12 cellular contexts compared by ENCODE assay signal in the genomic region with DNA sequence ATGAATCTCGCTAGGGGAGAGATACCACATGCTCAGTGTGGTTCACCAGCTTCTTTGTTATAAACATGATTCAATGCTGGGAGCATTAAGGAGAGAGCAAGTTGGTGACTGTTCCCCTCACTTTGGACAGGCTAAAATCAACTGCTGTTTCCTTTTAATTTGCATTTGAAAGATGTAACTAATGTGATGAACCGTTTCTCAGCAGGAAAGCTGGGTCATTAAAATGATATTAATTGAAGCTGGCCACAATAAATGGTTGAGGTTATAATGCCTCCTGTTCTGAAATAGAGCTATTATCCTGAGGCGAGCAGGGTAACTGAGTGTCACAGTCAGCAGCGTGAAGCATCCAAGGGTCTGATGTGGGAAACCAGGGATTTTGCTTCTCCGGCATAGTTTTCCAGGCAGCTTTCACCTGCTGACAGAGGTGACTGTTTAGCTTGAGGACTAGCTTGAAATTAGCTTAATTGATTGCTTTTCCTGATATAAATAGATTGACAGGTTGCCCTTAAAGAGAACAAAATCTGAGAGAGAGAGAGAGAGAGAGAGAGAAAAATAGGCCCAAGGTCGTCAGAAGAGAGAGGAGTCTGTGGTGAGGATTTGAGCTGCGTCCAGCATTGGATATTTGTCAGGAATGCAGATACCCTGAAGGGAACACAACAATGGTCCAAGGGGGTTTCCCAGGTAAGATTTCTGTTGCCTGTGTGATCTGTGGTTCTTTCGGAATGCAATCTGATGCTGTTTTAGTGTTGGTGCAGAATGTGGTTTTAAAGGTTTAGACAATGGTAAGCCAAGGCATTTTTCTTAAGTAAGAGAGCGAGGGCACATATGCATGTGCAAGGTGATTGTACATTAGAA.
DNase-seq lines count a peak whose midpoint lies in the region; ATAC-seq and TF ChIP-seq lines count a peak whose summit lies in the region.
"Had no signal": no experiment of that assay in that cellular context is flagged by ENCODE, and none has a peak within 500 bp of the region (broad histone marks: within the 10 kb centered on the region; RNA-seq: fewer than 3 reads in every experiment).

No MANE protein-coding gene starts in this region.

- ATAC-seq in GM23338 (peak; percentile 80), HG03159 (IDR thresholded peaks at IDR 0.05; ENCODE audit: unreplicated experiment) (no peak)
- ATAC-seq: GM12878 had no signal

- H3F3A ChIP-seq in GM23338 (replicated peaks; ENCODE audit: low read depth): no peaks in the 10 kb centered on the region

- WGBS in endodermal cell (ENCODE audit: insufficient coverage in 1 of 2, insufficient read length in 1 of 2), 2 experiments: 33 to 40% methylated on average over 7 to 9 of the region's 9 CpGs

- no peaks in the 10 kb centered on the region for H3K9me2 ChIP-seq in GM23338 (ENCODE audit: insufficient read depth)

- H4K20me1 ChIP-seq in GM23338 (replicated peaks; ENCODE audit: insufficient read depth): no peaks in the 10 kb centered on the region

- no peak overlapping the region for H2AFZ ChIP-seq in GM23338

- peak overlapping the region; percentile 39 for H3K4me2 ChIP-seq in GM23338

- H3K36me3 ChIP-seq in GM23338 (ENCODE audit: insufficient read depth): no peaks in the 10 kb centered on the region
- no peaks in the 10 kb centered on the region for H3K36me3 ChIP-seq in NT2/D1 (ENCODE audit: insufficient read depth, insufficient read length, low read length)
- no peaks in the 10 kb centered on the region for H3K36me3 ChIP-seq in endodermal cell (ENCODE audit: control insufficient read depth, insufficient read depth, low read length)

- H3K4me1 Mint-ChIP-seq in GM23338 (peaks cover 48% of the 10 kb centered on the region), endodermal cell (peaks cover 22% of the 10 kb centered on the region), nephron (peaks cover 17% of the 10 kb centered on the region)
- H3K4me1 Mint-ChIP-seq: activated CD4-positive, alpha-beta T cell treated with anti-CD3 and anti-CD28 coated beads, Interleukin-2, amount 10 ng/mL, durations not matched to agents 24 days and 14 days had no signal

- peak; percentile 83 for DNase-seq in GM23338 (ENCODE audit: low spot score)
- peak; percentile 62 for DNase-seq in NT2/D1 (ENCODE audit: low read depth, low spot score)
- peak; percentile 72 for DNase-seq in endodermal cell
- no peak for DNase-seq in putamen (ENCODE audit: low spot score)
- no peak for DNase-seq in GDM1 (lab: John Stamatoyannopoulos, UW)
- no peak for DNase-seq in stimulated activated CD4-positive, alpha-beta T cell treated with anti-CD3 and anti-CD28 coated beads, Interleukin-12 subunit alpha, Interleukin-12 subunit beta, amount 100 ng/mL, for 4 hours
- DNase-seq: activated CD4-positive, alpha-beta T cell treated with anti-CD3 and anti-CD28 coated beads, Interleukin-2, amount 10 ng/mL, durations not matched to agents 24 days and 14 days; stimulated activated CD4-positive, alpha-beta T cell treated with anti-CD3 and anti-CD28 coated beads, Interleukin-4, amount 100 ng/mL, for 4 hours had no signal

- H3K79me2 ChIP-seq in GM23338 (replicated peaks; ENCODE audit: insufficient read depth): no peaks in the 10 kb centered on the region

- no peaks in the 10 kb centered on the region for H3K27me3 Mint-ChIP-seq in GM23338 (ENCODE audit: insufficient read depth, low read depth, poor library complexity)
- H3K27me3 Mint-ChIP-seq in endodermal cell (ENCODE audit: insufficient read depth): no peaks in the 10 kb centered on the region
- H3K27me3 Mint-ChIP-seq in nephron (ENCODE audit: low read depth): no peaks in the 10 kb centered on the region
- H3K27me3 Mint-ChIP-seq: activated CD4-positive, alpha-beta T cell treated with anti-CD3 and anti-CD28 coated beads, Interleukin-2, amount 10 ng/mL, durations not matched to agents 24 days and 14 days had no signal

- H3K27ac ChIP-seq in GM23338 (ENCODE audit: low read depth): peak overlapping the region; percentile 94
- peak overlapping the region; percentile 48 for H3K27ac ChIP-seq in endodermal cell (ENCODE audit: low read depth, low read length)
- H3K27ac ChIP-seq: C4-2B had no signal

- peak overlapping the region; percentile 95 for H3K27ac Mint-ChIP-seq in GM23338
- H3K27ac Mint-ChIP-seq in endodermal cell: peak overlapping the region; percentile 64
- H3K27ac Mint-ChIP-seq in nephron: peak overlapping the region; percentile 43 to 60 (median 48)
- H3K27ac Mint-ChIP-seq: activated CD4-positive, alpha-beta T cell treated with anti-CD3 and anti-CD28 coated beads, Interleukin-2, amount 10 ng/mL, durations not matched to agents 24 days and 14 days had no signal

- H3K9me3 ChIP-seq in NT2/D1 (ENCODE audit: insufficient read depth, low read length) (no peaks in the 10 kb centered on the region), endodermal cell (ENCODE audit: control insufficient read depth, low read length) (no peaks in the 10 kb centered on the region)

- H3K9me3 Mint-ChIP-seq in GM23338: no peaks in the 10 kb centered on the region
- no peaks in the 10 kb centered on the region for H3K9me3 Mint-ChIP-seq in endodermal cell
- H3K9me3 Mint-ChIP-seq in nephron: no peaks in the 10 kb centered on the region
- H3K9me3 Mint-ChIP-seq: activated CD4-positive, alpha-beta T cell treated with anti-CD3 and anti-CD28 coated beads, Interleukin-2, amount 10 ng/mL, durations not matched to agents 24 days and 14 days had no signal

- TF ChIP-seq CTCF in GM23338 (conservative IDR thresholded peaks at IDR 0.05; ENCODE audit: low read depth in 2 of 2) (no peak), endodermal cell (conservative IDR thresholded peaks at IDR 0.05) (no peak), nephron (IDR thresholded peaks at IDR 0.05; ENCODE audit: unreplicated experiment in 3 of 3) (no peak)

- no peak overlapping the region for H3K9ac ChIP-seq in NT2/D1 (ENCODE audit: insufficient read length, low read depth)
- H3K9ac ChIP-seq in endodermal cell (ENCODE audit: extremely low read depth, low read length, poor library complexity, severe bottlenecking): no peak overlapping the region

- H3K36me3 Mint-ChIP-seq in GM23338 (ENCODE audit: low read depth) (no peaks in the 10 kb centered on the region; the same call in 2 of the 3 replicates), endodermal cell (ENCODE audit: low read depth) (peaks cover 5% of the 10 kb centered on the region), nephron (ENCODE audit: low read depth) (no peaks in the 10 kb centered on the region)

- H3K4me1 ChIP-seq in GM23338 (ENCODE audit: insufficient read depth): peaks cover 39% of the 10 kb centered on the region
- H3K4me1 ChIP-seq in NT2/D1 (ENCODE audit: insufficient read depth, insufficient read length): no peaks in the 10 kb centered on the region
- peaks cover 6% of the 10 kb centered on the region for H3K4me1 ChIP-seq in endodermal cell (ENCODE audit: control insufficient read depth, insufficient read depth, low read length)

- H3K4me3 ChIP-seq in GM23338 (peak overlapping the region; percentile 18; the same call in 1 of the 2 replicates), NT2/D1 (ENCODE audit: insufficient read length, low read depth) (no peak overlapping the region), endodermal cell (ENCODE audit: low read length) (peak overlapping the region; percentile 6)
- H3K4me3 ChIP-seq: GM12878 had no signal

- H3K27me3 ChIP-seq in GM23338 (ENCODE audit: insufficient read depth): no peaks in the 10 kb centered on the region
- no peaks in the 10 kb centered on the region for H3K27me3 ChIP-seq in NT2/D1 (ENCODE audit: insufficient read depth, insufficient read length)
- H3K27me3 ChIP-seq in endodermal cell (ENCODE audit: control insufficient read depth, insufficient read depth, low read length, poor library complexity, severe bottlenecking): no peaks in the 10 kb centered on the region

- H3K4me3 Mint-ChIP-seq in GM23338 (peak overlapping the region; percentile 61), endodermal cell (no peak overlapping the region), nephron (peak overlapping the region in 1 of 3 experiments; percentile 22)
- H3K4me3 Mint-ChIP-seq: activated CD4-positive, alpha-beta T cell treated with anti-CD3 and anti-CD28 coated beads, Interleukin-2, amount 10 ng/mL, durations not matched to agents 24 days and 14 days had no signal

TF ChIP-seq in GM23338, 12 proteins besides CTCF, POLR2A, EP300 and RAD21:
- TF ChIP-seq STAT1 (IDR thresholded peaks at IDR 0.05; ENCODE audit: unreplicated experiment) (no peak), NANOG (IDR thresholded peaks at IDR 0.05; ENCODE audit: borderline replicate concordance) (peak; percentile 89)
TF ChIP-seq in GM23338: peak in this region for 1.

Comparison
In these comparisons a context has a peak if more than half of its experiments do, and no peak if none do; other contexts are left out.
1. DNase-seq: peak in GM23338 (single experiment), NT2/D1 (single experiment) and endodermal cell (single experiment); none in putamen (single experiment), GDM1 (single experiment) and stimulated activated CD4-positive, alpha-beta T cell treated with anti-CD3 and anti-CD28 coated beads, Interleukin-12 subunit alpha, Interleukin-12 subunit beta, amount 100 ng/mL, for 4 hours (single experiment).
2. Peak in every context shown above with its lines, with median percentiles within 50 percentile points of each other: H3K27ac Mint-ChIP-seq.